Comparison of ENCODE assay signal across 9 cellular contexts in genomic region chr1:6460349-6461236, GRCh38. TPM values are rescaled to one million over a fixed set of nuclear protein-coding genes. Genes with fewer than 3 reads are reported as not detected.
DNase-seq lines count a peak whose midpoint lies in the region; ATAC-seq and TF ChIP-seq lines count a peak whose summit lies in the region.
"Had no signal": no experiment of that assay in that cellular context is flagged by ENCODE, and none has a peak within 500 bp of the region (broad histone marks: within the 10 kb centered on the region; RNA-seq: fewer than 3 reads in every experiment).

No MANE protein-coding gene starts in this region.

- H3K27ac Mint-ChIP-seq in progenitor cell of endocrine pancreas, result no peak overlapping the region

- no peaks in the 10 kb centered on the region for H3K9me3 Mint-ChIP-seq in progenitor cell of endocrine pancreas (ENCODE audit: low read depth)

- TF ChIP-seq CTCF in progenitor cell of endocrine pancreas (IDR thresholded peaks at IDR 0.05; ENCODE audit: unreplicated experiment), result no peak

- TF ChIP-seq POLR2A in GM18505 (IDR thresholded peaks at IDR 0.05; ENCODE audit: borderline replicate concordance, extremely low read depth, insufficient read depth, insufficient read length), result no peak

- DNase-seq in CD1c-positive myeloid dendritic cell (ENCODE audit: extremely low spot score) (peak; percentile 50), astrocyte of the hippocampus (ENCODE audit: low read depth, low spot score) (peak; percentile 28), progenitor cell of endocrine pancreas (ENCODE audit: low spot score, unreplicated experiment) (no peak), SHP77 treated with DMSO at 0.1 percent for 48 hours (lab: John Stamatoyannopoulos, UW) (no peak)
- peak; percentile 50 to 85 (median 66) for DNase-seq in activated CD4-positive, CD25-positive, alpha-beta regulatory T cell (lab: John Stamatoyannopoulos, UW)
- DNase-seq in stimulated activated CD4-positive, alpha-beta T cell treated with anti-CD3 and anti-CD28 coated beads, Interleukin-12 subunit alpha, Interleukin-12 subunit beta, amount 100 ng/mL, for 4 hours, result peak; percentile 82

- H3K4me3 Mint-ChIP-seq in progenitor cell of endocrine pancreas (ENCODE audit: low read depth), result no peak overlapping the region

- H3K4me1 Mint-ChIP-seq in progenitor cell of endocrine pancreas (ENCODE audit: low read depth), result no peaks in the 10 kb centered on the region

- peaks cover 20% of the 10 kb centered on the region for H3K36me3 Mint-ChIP-seq in progenitor cell of endocrine pancreas (ENCODE audit: insufficient read depth)

- no peaks in the 10 kb centered on the region for H3K27me3 Mint-ChIP-seq in progenitor cell of endocrine pancreas

- ATAC-seq in HG03432 (IDR thresholded peaks at IDR 0.05; ENCODE audit: unreplicated experiment) (no peak), GM18505 (IDR thresholded peaks at IDR 0.05; ENCODE audit: unreplicated experiment) (no peak)
- ATAC-seq: right lobe of liver had no signal

RNA-seq across cellular contexts. Expression of gene TNFRSF25, which starts 5.4 kb away (rescaled TPM):
- 68.3 and 68.9 TPM in 2 replicates for total RNA-seq in progenitor cell of endocrine pancreas

RNA-seq across cellular contexts. Expression of gene PLEKHG5, which starts 30.9 kb away (rescaled TPM):
- 72.3 and 77.0 TPM in 2 replicates for total RNA-seq in progenitor cell of endocrine pancreas

RNA-seq across cellular contexts. Expression of gene ESPN, which starts 36.0 kb away (rescaled TPM):
- 49.5 and 54.0 TPM in 2 replicates for total RNA-seq in progenitor cell of endocrine pancreas

RNA-seq across cellular contexts. Expression of gene HES2, which starts 40.9 kb away (rescaled TPM):
- total RNA-seq in progenitor cell of endocrine pancreas, result 0.07 and 0.12 TPM in 2 replicates

Comparison
In these comparisons a context has a peak if more than half of its experiments do, and no peak if none do; other contexts are left out.
1. DNase-seq: peak in CD1c-positive myeloid dendritic cell (single experiment), activated CD4-positive, CD25-positive, alpha-beta regulatory T cell (4 of 4), astrocyte of the hippocampus (single experiment) and stimulated activated CD4-positive, alpha-beta T cell treated with anti-CD3 and anti-CD28 coated beads, Interleukin-12 subunit alpha, Interleukin-12 subunit beta, amount 100 ng/mL, for 4 hours (single experiment); none in progenitor cell of endocrine pancreas (single experiment) and SHP77 treated with DMSO at 0.1 percent for 48 hours (single experiment).